Comparison of ENCODE assay signal across 1 cellular context in the genomic region with DNA sequence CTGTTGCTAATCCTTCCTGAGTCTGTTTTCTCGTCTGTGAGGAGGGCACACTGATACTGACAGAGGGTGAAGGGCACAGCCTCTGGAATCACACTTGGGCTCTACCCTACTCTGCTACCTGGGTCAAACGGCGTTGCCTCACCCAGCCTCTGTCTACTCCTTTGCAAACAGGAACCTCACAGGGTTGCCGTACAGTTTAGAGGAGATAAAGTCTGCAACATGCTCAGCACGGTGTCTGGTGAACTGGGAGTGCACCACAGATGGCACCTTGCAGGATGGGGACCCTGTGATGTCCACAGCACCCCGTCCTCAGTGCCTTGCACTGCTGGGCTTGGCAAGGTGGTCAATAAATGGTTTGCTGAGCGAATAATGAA.
TF ChIP-seq lines count a peak whose summit lies in the region.

No MANE protein-coding gene starts in this region.

TF ChIP-seq in WTC11, 78 proteins besides CTCF, POLR2A, EP300 and RAD21:
- no peak for TF ChIP-seq RORB (CRISPR knock-in tag; IDR thresholded peaks at IDR 0.05)
- TF ChIP-seq, protein P1, sequence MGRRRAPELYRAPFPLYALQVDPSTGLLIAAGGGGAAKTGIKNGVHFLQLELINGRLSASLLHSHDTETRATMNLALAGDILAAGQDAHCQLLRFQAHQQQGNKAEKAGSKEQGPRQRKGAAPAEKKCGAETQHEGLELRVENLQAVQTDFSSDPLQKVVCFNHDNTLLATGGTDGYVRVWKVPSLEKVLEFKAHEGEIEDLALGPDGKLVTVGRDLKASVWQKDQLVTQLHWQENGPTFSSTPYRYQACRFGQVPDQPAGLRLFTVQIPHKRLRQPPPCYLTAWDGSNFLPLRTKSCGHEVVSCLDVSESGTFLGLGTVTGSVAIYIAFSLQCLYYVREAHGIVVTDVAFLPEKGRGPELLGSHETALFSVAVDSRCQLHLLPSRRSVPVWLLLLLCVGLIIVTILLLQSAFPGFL (CRISPR knock-in tag; IDR thresholded peaks at IDR 0.05; ENCODE audit: borderline replicate concordance): no peak
- TF ChIP-seq MXD4 (CRISPR knock-in tag; IDR thresholded peaks at IDR 0.05; ENCODE audit: borderline replicate concordance): no peak
- TF ChIP-seq, protein P2, sequence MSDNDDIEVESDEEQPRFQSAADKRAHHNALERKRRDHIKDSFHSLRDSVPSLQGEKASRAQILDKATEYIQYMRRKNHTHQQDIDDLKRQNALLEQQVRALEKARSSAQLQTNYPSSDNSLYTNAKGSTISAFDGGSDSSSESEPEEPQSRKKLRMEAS (CRISPR knock-in tag; IDR thresholded peaks at IDR 0.05): no peak
- TF ChIP-seq NR1H2 (CRISPR knock-in tag; IDR thresholded peaks at IDR 0.05): no peak
- TF ChIP-seq ZNF671 (CRISPR knock-in tag; IDR thresholded peaks at IDR 0.05): no peak
- no peak for TF ChIP-seq OVOL2 (CRISPR knock-in tag; IDR thresholded peaks at IDR 0.05; ENCODE audit: borderline replicate concordance)
- no peak for TF ChIP-seq PRRX2 (CRISPR knock-in tag; IDR thresholded peaks at IDR 0.05)
- TF ChIP-seq ESRRA (CRISPR knock-in tag; IDR thresholded peaks at IDR 0.05; ENCODE audit: borderline replicate concordance): no peak
- no peak for TF ChIP-seq MYBL2 (CRISPR knock-in tag; IDR thresholded peaks at IDR 0.05)
- TF ChIP-seq, protein P3, sequence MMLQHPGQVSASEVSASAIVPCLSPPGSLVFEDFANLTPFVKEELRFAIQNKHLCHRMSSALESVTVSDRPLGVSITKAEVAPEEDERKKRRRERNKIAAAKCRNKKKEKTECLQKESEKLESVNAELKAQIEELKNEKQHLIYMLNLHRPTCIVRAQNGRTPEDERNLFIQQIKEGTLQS (CRISPR knock-in tag; conservative IDR thresholded peaks at IDR 0.05): no peak
- TF ChIP-seq, protein P4, sequence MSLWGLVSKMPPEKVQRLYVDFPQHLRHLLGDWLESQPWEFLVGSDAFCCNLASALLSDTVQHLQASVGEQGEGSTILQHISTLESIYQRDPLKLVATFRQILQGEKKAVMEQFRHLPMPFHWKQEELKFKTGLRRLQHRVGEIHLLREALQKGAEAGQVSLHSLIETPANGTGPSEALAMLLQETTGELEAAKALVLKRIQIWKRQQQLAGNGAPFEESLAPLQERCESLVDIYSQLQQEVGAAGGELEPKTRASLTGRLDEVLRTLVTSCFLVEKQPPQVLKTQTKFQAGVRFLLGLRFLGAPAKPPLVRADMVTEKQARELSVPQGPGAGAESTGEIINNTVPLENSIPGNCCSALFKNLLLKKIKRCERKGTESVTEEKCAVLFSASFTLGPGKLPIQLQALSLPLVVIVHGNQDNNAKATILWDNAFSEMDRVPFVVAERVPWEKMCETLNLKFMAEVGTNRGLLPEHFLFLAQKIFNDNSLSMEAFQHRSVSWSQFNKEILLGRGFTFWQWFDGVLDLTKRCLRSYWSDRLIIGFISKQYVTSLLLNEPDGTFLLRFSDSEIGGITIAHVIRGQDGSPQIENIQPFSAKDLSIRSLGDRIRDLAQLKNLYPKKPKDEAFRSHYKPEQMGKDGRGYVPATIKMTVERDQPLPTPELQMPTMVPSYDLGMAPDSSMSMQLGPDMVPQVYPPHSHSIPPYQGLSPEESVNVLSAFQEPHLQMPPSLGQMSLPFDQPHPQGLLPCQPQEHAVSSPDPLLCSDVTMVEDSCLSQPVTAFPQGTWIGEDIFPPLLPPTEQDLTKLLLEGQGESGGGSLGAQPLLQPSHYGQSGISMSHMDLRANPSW (CRISPR knock-in tag; conservative IDR thresholded peaks at IDR 0.05; ENCODE audit: low read depth): no peak
- TF ChIP-seq, protein P5, sequence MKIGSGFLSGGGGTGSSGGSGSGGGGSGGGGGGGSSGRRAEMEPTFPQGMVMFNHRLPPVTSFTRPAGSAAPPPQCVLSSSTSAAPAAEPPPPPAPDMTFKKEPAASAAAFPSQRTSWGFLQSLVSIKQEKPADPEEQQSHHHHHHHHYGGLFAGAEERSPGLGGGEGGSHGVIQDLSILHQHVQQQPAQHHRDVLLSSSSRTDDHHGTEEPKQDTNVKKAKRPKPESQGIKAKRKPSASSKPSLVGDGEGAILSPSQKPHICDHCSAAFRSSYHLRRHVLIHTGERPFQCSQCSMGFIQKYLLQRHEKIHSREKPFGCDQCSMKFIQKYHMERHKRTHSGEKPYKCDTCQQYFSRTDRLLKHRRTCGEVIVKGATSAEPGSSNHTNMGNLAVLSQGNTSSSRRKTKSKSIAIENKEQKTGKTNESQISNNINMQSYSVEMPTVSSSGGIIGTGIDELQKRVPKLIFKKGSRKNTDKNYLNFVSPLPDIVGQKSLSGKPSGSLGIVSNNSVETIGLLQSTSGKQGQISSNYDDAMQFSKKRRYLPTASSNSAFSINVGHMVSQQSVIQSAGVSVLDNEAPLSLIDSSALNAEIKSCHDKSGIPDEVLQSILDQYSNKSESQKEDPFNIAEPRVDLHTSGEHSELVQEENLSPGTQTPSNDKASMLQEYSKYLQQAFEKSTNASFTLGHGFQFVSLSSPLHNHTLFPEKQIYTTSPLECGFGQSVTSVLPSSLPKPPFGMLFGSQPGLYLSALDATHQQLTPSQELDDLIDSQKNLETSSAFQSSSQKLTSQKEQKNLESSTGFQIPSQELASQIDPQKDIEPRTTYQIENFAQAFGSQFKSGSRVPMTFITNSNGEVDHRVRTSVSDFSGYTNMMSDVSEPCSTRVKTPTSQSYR (CRISPR knock-in tag; IDR thresholded peaks at IDR 0.05): no peak
- TF ChIP-seq, protein P6, sequence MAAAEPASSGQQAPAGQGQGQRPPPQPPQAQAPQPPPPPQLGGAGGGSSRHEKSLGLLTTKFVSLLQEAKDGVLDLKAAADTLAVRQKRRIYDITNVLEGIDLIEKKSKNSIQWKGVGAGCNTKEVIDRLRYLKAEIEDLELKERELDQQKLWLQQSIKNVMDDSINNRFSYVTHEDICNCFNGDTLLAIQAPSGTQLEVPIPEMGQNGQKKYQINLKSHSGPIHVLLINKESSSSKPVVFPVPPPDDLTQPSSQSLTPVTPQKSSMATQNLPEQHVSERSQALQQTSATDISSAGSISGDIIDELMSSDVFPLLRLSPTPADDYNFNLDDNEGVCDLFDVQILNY (CRISPR knock-in tag; IDR thresholded peaks at IDR 0.05): no peak
- no peak for TF ChIP-seq HMGA2 (CRISPR knock-in tag; IDR thresholded peaks at IDR 0.05)
- no peak for TF ChIP-seq TCF7 (CRISPR knock-in tag; IDR thresholded peaks at IDR 0.05; ENCODE audit: low read depth)
